In the genomic region with DNA sequence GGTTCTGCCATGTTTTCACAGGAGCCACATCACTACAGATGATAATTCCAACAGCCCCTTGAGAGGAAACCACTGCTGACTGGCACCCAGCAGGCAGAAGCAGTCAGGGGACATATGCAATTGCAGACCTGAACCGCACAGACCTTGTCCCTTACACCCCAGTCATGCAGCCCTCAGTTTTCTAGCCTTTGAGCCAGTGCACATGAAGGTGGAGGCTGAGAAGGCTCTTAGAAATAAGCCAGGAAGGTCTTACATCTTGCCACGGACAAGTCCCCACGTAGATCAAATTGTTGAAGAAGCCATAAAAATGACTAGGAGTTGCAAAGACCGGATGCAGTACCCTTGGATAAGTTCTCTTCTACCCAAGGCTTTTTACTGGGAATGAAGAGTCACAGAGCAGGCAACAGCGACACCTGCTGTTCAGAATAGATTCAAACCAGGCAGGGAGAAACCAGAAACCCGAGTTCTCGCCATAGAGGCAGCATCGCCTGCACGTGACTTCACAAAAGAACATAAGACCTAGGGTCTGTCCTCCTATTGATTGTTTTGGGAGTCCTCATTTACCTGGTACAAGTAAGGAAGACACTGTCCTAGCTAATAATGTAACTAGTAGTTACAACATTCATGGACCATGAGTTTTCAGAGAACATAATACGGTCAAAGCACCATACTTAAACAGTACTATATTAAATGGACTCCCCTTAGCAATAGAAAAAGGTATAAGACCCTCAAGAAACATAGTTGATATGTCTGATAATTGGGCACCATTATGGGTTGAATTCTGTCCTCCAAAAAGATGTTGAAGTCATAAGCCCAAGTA, we compare ENCODE assay signal across 8 cellular contexts. TPM values are rescaled to one million over a fixed set of nuclear protein-coding genes. Genes with fewer than 3 reads are reported as not detected.
A peak's percentile ranks its signal among the peaks of the same experiment; 100 is the strongest.
DNase-seq lines count a peak whose midpoint lies in the region; ATAC-seq and TF ChIP-seq lines count a peak whose summit lies in the region.

No MANE protein-coding gene starts in this region.

- H3K27ac Mint-ChIP-seq in activated B cell treated with CpG ODN at 0.5 μM for 24 hours: no peak overlapping the region

- H3K36me3 ChIP-seq in left lung: no peaks in the 10 kb centered on the region

- no peak overlapping the region for H3K4me3 Mint-ChIP-seq in activated B cell treated with CpG ODN at 0.5 μM for 24 hours

- no peaks in the 10 kb centered on the region for H3K27me3 Mint-ChIP-seq in activated B cell treated with CpG ODN at 0.5 μM for 24 hours

- no peak overlapping the region for H3K4me3 ChIP-seq in left lung

- no peak overlapping the region for H3K27ac ChIP-seq in left lung

- POLR2A ChIA-PET in activated B cell treated with CpG ODN at 0.5 μM for 24 hours (lab: Charles Lee): no interaction called here

- CTCF ChIA-PET in activated B cell treated with CpG ODN at 0.5 μM for 24 hours (lab: Charles Lee): interaction anchor here (1.0 to 2.9 kb wide), 4 partner anchors 375 to 385 kb away, joined by 3 to 43 read pairs (median 4); no protein-coding TSS in a partner anchor

- TF ChIP-seq CTCF in activated B cell treated with CpG ODN at 0.5 μM for 24 hours (IDR thresholded peaks at IDR 0.05) (peak; percentile 55), left lung (IDR thresholded peaks at IDR 0.05) (peak; percentile 90 to 92)

- peaks cover 3% of the 10 kb centered on the region for H3K4me1 Mint-ChIP-seq in activated B cell treated with CpG ODN at 0.5 μM for 24 hours

- no peaks in the 10 kb centered on the region for H3K4me1 ChIP-seq in left lung

- H3K9me3 ChIP-seq in left lung: no peaks in the 10 kb centered on the region

- intact Hi-C loops in activated B cell treated with CpG ODN at 0.5 μM for 24 hours (cut with micrococcal nuclease) (loop anchor here (1.0 to 2.0 kb wide), 4 partner anchors 11 to 386 kb away; a partner anchor contains a TSS), left lung (cut with DNase I) (loop anchor here in 1 of 2 donors (5.0 kb wide), 1 partner anchor 377 kb away; no protein-coding TSS in a partner anchor)

- H3K36me3 Mint-ChIP-seq in activated B cell treated with CpG ODN at 0.5 μM for 24 hours (ENCODE audit: low read depth): peaks cover 22% of the 10 kb centered on the region

- no peaks in the 10 kb centered on the region for H3K9me3 Mint-ChIP-seq in activated B cell treated with CpG ODN at 0.5 μM for 24 hours

- H3K27me3 ChIP-seq in left lung: no peaks in the 10 kb centered on the region

- DNase-seq in EH (ENCODE audit: low read depth) (peak; percentile 79), NCI-H2107 treated with DMSO at 0.1 percent for 48 hours (lab: John Stamatoyannopoulos, UW; ENCODE audit: unreplicated experiment) (peak; percentile 94), activated B cell treated with CpG ODN at 0.5 μM for 24 hours (no peak), cerebellar cortex (ENCODE audit: low spot score) (peak; percentile 83), left lung (peak in 1 of 2 donors; percentile 44)
- DNase-seq in stimulated activated CD4-positive, alpha-beta T cell treated with anti-CD3 and anti-CD28 coated beads, TNF-alpha, amount 100 ng/mL, for 4 hours (ENCODE audit: low read depth in 3 of 3): peak; percentile 15 to 24 (median 20)

- ATAC-seq in HG02610 (IDR thresholded peaks at IDR 0.05; ENCODE audit: unreplicated experiment) (peak; percentile 56), activated B cell treated with CpG ODN at 0.5 μM for 24 hours (ENCODE audit: low read depth) (peak; percentile 70), left lung (peak; percentile 96), HG03442 (IDR thresholded peaks at IDR 0.05; ENCODE audit: unreplicated experiment) (no peak)

RNA-seq across cellular contexts. Expression of a gene that starts 11.1 kb away (rescaled TPM):
- total RNA-seq in activated B cell treated with CpG ODN at 0.5 μM for 24 hours: 96.4 and 117 TPM in 2 replicates
- 1 to 10 TPM in 1 of 2 donors, under 1 TPM in 1; 0.85 to 1.3 TPM for total RNA-seq in left lung

Comparison
In these comparisons a context has a peak if more than half of its experiments do, and no peak if none do; other contexts are left out.
1. RNA of a gene that starts 11.1 kb away (total RNA-seq): 96.4 to 117 TPM in activated B cell treated with CpG ODN at 0.5 μM for 24 hours; 0.85 to 1.3 TPM in left lung; every median in the first group is over 10 times any median in the second.